In the genomic region with DNA sequence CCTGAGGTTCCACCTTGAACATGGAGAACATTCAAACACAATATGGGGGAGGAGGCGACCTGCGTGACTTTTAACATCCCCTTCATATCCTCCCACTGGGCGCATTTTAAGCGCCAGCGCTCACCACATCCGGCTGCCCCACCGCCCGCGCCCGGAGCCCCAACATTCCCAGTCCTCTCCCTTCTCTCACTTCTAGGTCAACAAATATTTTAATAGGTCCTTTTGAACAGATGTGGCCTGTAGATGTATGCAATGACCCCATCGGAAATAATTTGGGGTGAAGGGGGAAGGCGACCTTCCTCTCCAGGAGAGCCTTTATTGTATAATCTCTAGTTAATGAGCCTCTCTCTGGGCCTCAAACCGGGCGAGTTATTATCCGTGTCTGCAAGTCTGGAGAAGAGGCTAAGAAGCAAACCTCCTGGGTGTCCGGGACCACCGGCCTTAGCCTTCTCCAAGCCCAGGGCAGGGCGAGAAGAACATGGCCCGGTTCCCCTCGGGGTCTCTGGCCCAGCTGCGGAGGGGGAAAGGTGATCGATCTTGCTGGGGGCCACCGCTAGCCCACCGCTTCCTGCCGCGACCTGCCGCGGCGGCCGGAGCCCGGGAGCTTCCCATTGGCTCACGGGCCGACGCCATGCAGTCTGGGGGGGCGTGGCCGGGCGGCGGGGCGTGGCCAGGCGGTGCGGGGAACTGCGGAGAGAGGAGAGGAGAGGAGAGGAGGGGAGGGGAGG, we compare ENCODE assay signal across 1 cellular context.
TF ChIP-seq lines count a peak whose summit lies in the region.

No MANE protein-coding gene starts in this region.

TF ChIP-seq in H1, 55 proteins besides CTCF, POLR2A, EP300 and RAD21:
- TF ChIP-seq NANOG (IDR thresholded peaks at IDR 0.05; ENCODE audit: insufficient read depth, low read depth, low read length, poor library complexity, severe bottlenecking) = peak; percentile 29
- TF ChIP-seq ASH2L (IDR thresholded peaks at IDR 0.05; ENCODE audit: low read length) = peak; percentile 51
- TF ChIP-seq TAF1 (IDR thresholded peaks at IDR 0.05; ENCODE audit: low read depth, low read length) = peak; percentile 39
- TF ChIP-seq SIN3A (conservative IDR thresholded peaks at IDR 0.05 in 1 of 2, IDR thresholded peaks at IDR 0.05 in 1 of 2; ENCODE audit: low read depth in 1 of 2, low read length in 2 of 2) = 0 out of 4 replicates have a peak, but pooled peaks of 1 of the 2 experiments have one; percentile 12
- peak; percentile 46; the same call in 1 of the 2 replicates for TF ChIP-seq PHF8 (conservative IDR thresholded peaks at IDR 0.05; ENCODE audit: low read depth, low read length)
- TF ChIP-seq GTF2F1 (IDR thresholded peaks at IDR 0.05; ENCODE audit: borderline replicate concordance, low read depth, low read length) = no peak
- TF ChIP-seq YY1 (IDR thresholded peaks at IDR 0.05; ENCODE audit: low read depth, low read length) = 0 out of 2 replicates have a peak, but pooled peaks have one; percentile 9
- TF ChIP-seq EZH2 (IDR thresholded peaks at IDR 0.05; ENCODE audit: low read depth, low read length, severe bottlenecking) = no peak
TF ChIP-seq in H1: peak in this region for 6.
